ENCODE assay signal across 8 cellular contexts in genomic region chr18:80159713-80160636, GRCh38. TPM values are rescaled to one million over a fixed set of nuclear protein-coding genes. Genes with fewer than 3 reads are reported as not detected.
A peak's percentile ranks its signal among the peaks of the same experiment; 100 is the strongest.
DNase-seq lines count a peak whose midpoint lies in the region; ATAC-seq and TF ChIP-seq lines count a peak whose summit lies in the region.

No MANE protein-coding gene starts in this region.

- in situ Hi-C loops in GM13976 (cut with MboI; ENCODE audit: low sequenced_read_pairs, unreplicated experiment), result no loop called here

- ATAC-seq in omental fat pad (ENCODE audit: low FRiP score), result no peak

- peak; percentile 97 for TF ChIP-seq CTCF in GM13976 (IDR thresholded peaks at IDR 0.05; ENCODE audit: borderline replicate concordance, control extremely low read depth, extremely low read depth, insufficient read depth, missing control alignments)
- no peak for TF ChIP-seq CTCF in omental fat pad (IDR thresholded peaks at IDR 0.05)

- DNase-seq in GM13976 (ENCODE audit: low spot score) (peak; percentile 81), germinal center (ENCODE audit: low spot score) (peak; percentile 65), NCI-H524 treated with DMSO at 0.1 percent for 48 hours (lab: John Stamatoyannopoulos, UW) (no peak), NCI-H510A treated with DMSO at 0.1 percent for 48 hours (lab: John Stamatoyannopoulos, UW) (no peak), hepatic stellate cell (ENCODE audit: low spot score) (no peak), omental fat pad (ENCODE audit: low spot score) (no peak)
- peak; percentile 38 for DNase-seq in activated CD8-positive, alpha-beta memory T cell treated with anti-CD3 and anti-CD28 coated beads, Interleukin-2, amount 50 U/mL, for 4 hours
- DNase-seq in stimulated activated CD4-positive, alpha-beta T cell treated with anti-CD3 and anti-CD28 coated beads, Interleukin-1b, Interleukin-23, amount 100 ng/mL, for 48 hours, result peak; percentile 37

RNA-seq across cellular contexts. Expression of gene ADNP2, which starts 50.9 kb away (rescaled TPM):
- 10 to 100 TPM; 13.2 to 22.6 (median 16.1) TPM for total RNA-seq in omental fat pad

Comparison
In these comparisons a context has a peak if more than half of its experiments do, and no peak if none do; other contexts are left out.
1. DNase-seq: peak in GM13976 (single experiment), activated CD8-positive, alpha-beta memory T cell treated with anti-CD3 and anti-CD28 coated beads, Interleukin-2, amount 50 U/mL, for 4 hours (single experiment), germinal center (single experiment) and stimulated activated CD4-positive, alpha-beta T cell treated with anti-CD3 and anti-CD28 coated beads, Interleukin-1b, Interleukin-23, amount 100 ng/mL, for 48 hours (single experiment); none in NCI-H524 treated with DMSO at 0.1 percent for 48 hours (single experiment), NCI-H510A treated with DMSO at 0.1 percent for 48 hours (single experiment), hepatic stellate cell (single experiment) and omental fat pad (single experiment).